Comparison of ENCODE assay signal across 23 cellular contexts in genomic region chr2:159438284-159438683, GRCh38.
"Had no signal": no experiment of that assay in that cellular context is flagged by ENCODE, and none has a peak within 500 bp of the region (broad histone marks: within the 10 kb centered on the region; RNA-seq: fewer than 3 reads in every experiment).

No MANE protein-coding gene starts in this region.

- H3K9me3 ChIP-seq: colonic mucosa, neutrophil, suprapubic skin, thyroid gland had no signal

- H3K4me2 ChIP-seq: hepatocyte, smooth muscle cell had no signal

- H3K27me3 ChIP-seq: colonic mucosa, foreskin keratinocyte, hepatocyte, neutrophil, suprapubic skin, thyroid gland had no signal

- H3K4me3 ChIP-seq: colonic mucosa, hepatocyte, lung, smooth muscle cell, suprapubic skin, thyroid gland had no signal

- H3K27ac ChIP-seq: colonic mucosa, foreskin keratinocyte, hepatocyte, neutrophil, suprapubic skin, thyroid gland had no signal

- FAIRE-seq: kidney, urothelium cell line had no signal

- H2AFZ ChIP-seq: hepatocyte had no signal

- ATAC-seq: foreskin keratinocyte; left cardiac atrium; left ventricle myocardium superior; naive thymus-derived CD4-positive, alpha-beta T cell; right cardiac atrium; stimulated activated effector memory CD8-positive, alpha-beta T cell treated with anti-CD3 and anti-CD28 coated beads, Interleukin-12 subunit alpha, Interleukin-12 subunit beta, amount 100 ng/mL, for 72 hours; stimulated activated naive CD8-positive, alpha-beta T cell treated with anti-CD3 and anti-CD28 coated beads, Interleukin-15, Interleukin-2, amounts not matched to agents 100 U/mL and 50 U/mL, for 24 hours had no signal

- DNase-seq: colonic mucosa; dermis blood vessel endothelial cell; erythroblast; foreskin keratinocyte; head of caudate nucleus; kidney; left cardiac atrium; left ventricle myocardium superior; mesendoderm; naive thymus-derived CD4-positive, alpha-beta T cell; posterior cingulate gyrus; right cardiac atrium; stimulated activated CD4-positive, alpha-beta T cell treated with anti-CD3 and anti-CD28 coated beads, Interleukin-2, amount 100 ng/mL, for 48 hours; stimulated activated CD8-positive, alpha-beta memory T cell treated with anti-CD3 and anti-CD28 coated beads, Interleukin-4, amount 100 ng/mL, for 48 hours; stimulated activated naive CD8-positive, alpha-beta T cell treated with anti-CD3 and anti-CD28 coated beads, Interleukin-15, Interleukin-2, amounts not matched to agents 100 U/mL and 50 U/mL, for 24 hours; thyroid gland had no signal

- H3K79me2 ChIP-seq: hepatocyte had no signal

- H3K36me3 ChIP-seq: colonic mucosa had no signal

- H3K4me1 ChIP-seq: colonic mucosa, foreskin keratinocyte, suprapubic skin, thyroid gland had no signal
